9 cellular contexts compared by ENCODE assay signal in the genomic region with DNA sequence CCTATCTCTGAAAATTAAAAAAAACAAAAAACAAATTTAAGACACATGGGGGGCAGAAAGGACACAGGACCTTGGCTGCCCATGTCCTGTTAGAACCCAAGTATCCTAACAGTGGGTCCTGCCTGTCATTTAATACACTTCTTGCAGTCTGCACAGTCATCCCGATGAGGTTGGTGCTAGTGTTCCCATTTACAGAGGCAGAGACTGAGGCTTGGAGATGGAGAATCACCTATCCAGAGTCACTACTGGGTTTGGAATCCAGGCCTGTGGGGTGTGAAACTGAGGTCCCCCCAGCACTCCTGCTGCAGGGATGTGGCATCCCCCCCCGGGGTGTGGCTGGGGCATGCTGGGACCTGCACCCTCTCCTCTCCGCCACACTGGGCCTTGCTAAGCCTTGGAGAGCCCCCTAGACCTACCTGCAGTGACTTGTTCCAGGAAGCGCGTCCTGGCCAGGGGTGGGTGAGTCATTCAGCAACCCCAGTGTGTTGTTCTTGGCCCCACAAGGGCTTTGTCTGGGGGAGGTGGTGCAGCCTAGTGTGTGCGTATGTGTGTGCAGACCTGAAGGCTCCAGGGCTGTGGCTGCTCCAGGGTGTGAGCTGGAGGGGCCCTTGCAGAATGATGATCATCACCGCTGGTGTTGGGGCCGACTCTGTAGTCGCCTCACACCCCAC. TPM values are rescaled to one million over a fixed set of nuclear protein-coding genes. Genes with fewer than 3 reads are reported as not detected.
A peak's percentile ranks its signal among the peaks of the same experiment; 100 is the strongest.
DNase-seq lines count a peak whose midpoint lies in the region; ATAC-seq and TF ChIP-seq lines count a peak whose summit lies in the region.
"Had no signal": no experiment of that assay in that cellular context is flagged by ENCODE, and none has a peak within 500 bp of the region (broad histone marks: within the 10 kb centered on the region; RNA-seq: fewer than 3 reads in every experiment).

No MANE protein-coding gene starts in this region.

- in situ Hi-C loops in ACHN (cut with HindIII; ENCODE audit: low pct_ligation_motif_present, low pct_unique_long_range_greater_than_20kb, low sequenced_read_pairs), result no loop called here

- intact Hi-C loops in OCI-LY7 (cut with micrococcal nuclease; ENCODE audit: unreplicated experiment), result no loop called here

- no peak overlapping the region for H3K27ac ChIP-seq in HEK293 (ENCODE audit: extremely low read depth, low read depth, low read length)
- peak overlapping the region; percentile 10 for H3K27ac ChIP-seq in OCI-LY7 (ENCODE audit: low read depth, low read length, poor library complexity, severe bottlenecking)
- H3K27ac ChIP-seq in tibial nerve, result no peak overlapping the region
- H3K27ac ChIP-seq: VCaP had no signal

- H3K4me1 ChIP-seq in HEK293 (ENCODE audit: control insufficient read depth, insufficient read depth, low read length), result peaks cover 4% of the 10 kb centered on the region; the same call in 1 of the 2 replicates
- H3K4me1 ChIP-seq in OCI-LY7 (ENCODE audit: insufficient read depth, low read length, poor library complexity, severe bottlenecking), result peaks cover 48% of the 10 kb centered on the region
- H3K4me1 ChIP-seq in tibial nerve, result peaks cover 0 to 15% (median 5%) of the 10 kb centered on the region in 4 donors

- no peak for TF ChIP-seq POLR2A in tibial nerve (IDR thresholded peaks at IDR 0.05)

- BruUV-seq in OCI-LY7 (replicated peaks; lab: Mats Ljungman, UMichigan), result no TSS peak

- POLR2A ChIA-PET in HEK293 (lab: Yijun Ruan, JAX), result no interaction called here
- POLR2A ChIA-PET in OCI-LY7 (lab: Charles Lee), result no interaction called here

- ATAC-seq in GM18858 (IDR thresholded peaks at IDR 0.05; ENCODE audit: unreplicated experiment), result peak; percentile 90

- H3K79me2 ChIP-seq in OCI-LY7 (ENCODE audit: insufficient read depth, low read depth, low read length), result peaks cover 9% of the 10 kb centered on the region; the same call in 1 of the 2 replicates

- H2AFZ ChIP-seq in OCI-LY7 (ENCODE audit: low read length), result no peak overlapping the region

- H3K9me2 ChIP-seq in OCI-LY7 (ENCODE audit: insufficient read depth, low read length), result no peaks in the 10 kb centered on the region

- H3K9me3 ChIP-seq in HEK293 (ENCODE audit: control insufficient read depth, insufficient read depth, low read depth, low read length) (no peaks in the 10 kb centered on the region), OCI-LY7 (ENCODE audit: low read length) (no peaks in the 10 kb centered on the region), tibial nerve (no peaks in the 10 kb centered on the region)

- CTCF ChIA-PET in HEK293 (lab: Yijun Ruan, JAX), result no interaction called here
- CTCF ChIA-PET in OCI-LY7 (lab: Charles Lee; ENCODE audit: unreplicated experiment), result interaction anchor here (0.7 kb wide), 1 partner anchor 8 kb away, joined by 3 read pairs; no protein-coding TSS in a partner anchor

- H3K36me3 ChIP-seq in HEK293 (ENCODE audit: control insufficient read depth in 2 of 2, insufficient read depth in 1 of 2, low read length in 2 of 2) (peaks cover 0 to 6% of the 10 kb centered on the region in 2 experiments; a peak in 1 of 3 replicates), OCI-LY7 (ENCODE audit: insufficient read depth, low read length) (peaks cover 82% of the 10 kb centered on the region), tibial nerve (no peaks in the 10 kb centered on the region)

- no peak overlapping the region for H3K4me2 ChIP-seq in OCI-LY7 (ENCODE audit: low read length)

- no peak for TF ChIP-seq EP300 in tibial nerve (IDR thresholded peaks at IDR 0.05)

- no peaks in the 10 kb centered on the region for H3K27me3 ChIP-seq in tibial nerve

- H3K4me3 ChIP-seq in HEK293 (ENCODE audit: low read depth, low read length), result no peak overlapping the region
- H3K4me3 ChIP-seq in OCI-LY7 (ENCODE audit: low read depth, low read length, poor library complexity, severe bottlenecking), result no peak overlapping the region
- H3K4me3 ChIP-seq in choroid plexus epithelial cell (ENCODE audit: low read depth, low read length), result no peak overlapping the region
- H3K4me3 ChIP-seq in tibial nerve, result no peak overlapping the region

- DNase-seq in OCI-LY7 (ENCODE audit: low spot score) (peak; percentile 38), choroid plexus epithelial cell (ENCODE audit: low read depth) (peak; percentile 92), COLO829 (ENCODE audit: low spot score) (no peak), tibial nerve (ENCODE audit: low spot score in 2 of 2) (no peak), ACHN (no peak)
- peak; percentile 50 to 63 for DNase-seq in stimulated activated CD8-positive, alpha-beta memory T cell treated with anti-CD3 and anti-CD28 coated beads, Interleukin-2, amount 100 ng/mL, for 48 hours (ENCODE audit: low read depth in 2 of 2)

- WGBS in tibial nerve, 2 donors, result 88 to 90% methylated on average over 5 to 9 of the region's 9 CpGs

- no peaks in the 10 kb centered on the region for H4K20me1 ChIP-seq in OCI-LY7 (ENCODE audit: insufficient read depth, low read length)

- TF ChIP-seq CTCF in HEK293 (tag by site-specific recombination; IDR thresholded peaks at IDR 0.05) (no peak), OCI-LY7 (conservative IDR thresholded peaks at IDR 0.05; ENCODE audit: low read length) (no peak), choroid plexus epithelial cell (conservative IDR thresholded peaks at IDR 0.05; ENCODE audit: low read depth, low read length) (no peak), tibial nerve (IDR thresholded peaks at IDR 0.05) (no peak)

TF ChIP-seq in HEK293, 187 proteins besides CTCF, POLR2A, EP300 and RAD21 (continues in another document):
- 0 out of 2 replicates have a peak, but pooled peaks have one; percentile 25 for TF ChIP-seq ZEB2 (tag by site-specific recombination; IDR thresholded peaks at IDR 0.05)
- TF ChIP-seq GLIS2 (tag by site-specific recombination; IDR thresholded peaks at IDR 0.05), result peak; percentile 81
- TF ChIP-seq ZNF202 (tag by site-specific recombination; IDR thresholded peaks at IDR 0.05; ENCODE audit: borderline replicate concordance), result no peak
- TF ChIP-seq, protein P1, sequence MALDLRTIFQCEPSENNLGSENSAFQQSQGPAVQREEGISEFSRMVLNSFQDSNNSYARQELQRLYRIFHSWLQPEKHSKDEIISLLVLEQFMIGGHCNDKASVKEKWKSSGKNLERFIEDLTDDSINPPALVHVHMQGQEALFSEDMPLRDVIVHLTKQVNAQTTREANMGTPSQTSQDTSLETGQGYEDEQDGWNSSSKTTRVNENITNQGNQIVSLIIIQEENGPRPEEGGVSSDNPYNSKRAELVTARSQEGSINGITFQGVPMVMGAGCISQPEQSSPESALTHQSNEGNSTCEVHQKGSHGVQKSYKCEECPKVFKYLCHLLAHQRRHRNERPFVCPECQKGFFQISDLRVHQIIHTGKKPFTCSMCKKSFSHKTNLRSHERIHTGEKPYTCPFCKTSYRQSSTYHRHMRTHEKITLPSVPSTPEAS (tag by site-specific recombination; IDR thresholded peaks at IDR 0.05), result peak; percentile 72
- no peak for TF ChIP-seq ZNF266 (tag by site-specific recombination; IDR thresholded peaks at IDR 0.05; ENCODE audit: low read depth)
- TF ChIP-seq ZNF629 (tag by site-specific recombination; IDR thresholded peaks at IDR 0.05), result peak; percentile 55
- TF ChIP-seq ZBTB20 (tag by site-specific recombination; IDR thresholded peaks at IDR 0.05), result peak; percentile 39; the same call in 1 of the 2 replicates
- TF ChIP-seq ZNF514 (tag by site-specific recombination; IDR thresholded peaks at IDR 0.05), result 0 out of 2 replicates have a peak, but pooled peaks have one; percentile 11
- TF ChIP-seq, protein P2, sequence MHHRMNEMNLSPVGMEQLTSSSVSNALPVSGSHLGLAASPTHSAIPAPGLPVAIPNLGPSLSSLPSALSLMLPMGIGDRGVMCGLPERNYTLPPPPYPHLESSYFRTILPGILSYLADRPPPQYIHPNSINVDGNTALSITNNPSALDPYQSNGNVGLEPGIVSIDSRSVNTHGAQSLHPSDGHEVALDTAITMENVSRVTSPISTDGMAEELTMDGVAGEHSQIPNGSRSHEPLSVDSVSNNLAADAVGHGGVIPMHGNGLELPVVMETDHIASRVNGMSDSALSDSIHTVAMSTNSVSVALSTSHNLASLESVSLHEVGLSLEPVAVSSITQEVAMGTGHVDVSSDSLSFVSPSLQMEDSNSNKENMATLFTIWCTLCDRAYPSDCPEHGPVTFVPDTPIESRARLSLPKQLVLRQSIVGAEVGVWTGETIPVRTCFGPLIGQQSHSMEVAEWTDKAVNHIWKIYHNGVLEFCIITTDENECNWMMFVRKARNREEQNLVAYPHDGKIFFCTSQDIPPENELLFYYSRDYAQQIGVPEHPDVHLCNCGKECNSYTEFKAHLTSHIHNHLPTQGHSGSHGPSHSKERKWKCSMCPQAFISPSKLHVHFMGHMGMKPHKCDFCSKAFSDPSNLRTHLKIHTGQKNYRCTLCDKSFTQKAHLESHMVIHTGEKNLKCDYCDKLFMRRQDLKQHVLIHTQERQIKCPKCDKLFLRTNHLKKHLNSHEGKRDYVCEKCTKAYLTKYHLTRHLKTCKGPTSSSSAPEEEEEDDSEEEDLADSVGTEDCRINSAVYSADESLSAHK (tag by site-specific recombination; IDR thresholded peaks at IDR 0.05), result no peak
- peak; percentile 70; the same call in 1 of the 2 replicates for TF ChIP-seq ZNF24 (tag by site-specific recombination; IDR thresholded peaks at IDR 0.05)
- peak; percentile 65 for TF ChIP-seq SP7 (tag by site-specific recombination; IDR thresholded peaks at IDR 0.05)
- no peak for TF ChIP-seq MYNN (tag by site-specific recombination; IDR thresholded peaks at IDR 0.05; ENCODE audit: borderline replicate concordance)
- TF ChIP-seq ZXDB (tag by site-specific recombination; IDR thresholded peaks at IDR 0.05), result 0 out of 2 replicates have a peak, but pooled peaks have one; percentile 46
- TF ChIP-seq, protein P3, sequence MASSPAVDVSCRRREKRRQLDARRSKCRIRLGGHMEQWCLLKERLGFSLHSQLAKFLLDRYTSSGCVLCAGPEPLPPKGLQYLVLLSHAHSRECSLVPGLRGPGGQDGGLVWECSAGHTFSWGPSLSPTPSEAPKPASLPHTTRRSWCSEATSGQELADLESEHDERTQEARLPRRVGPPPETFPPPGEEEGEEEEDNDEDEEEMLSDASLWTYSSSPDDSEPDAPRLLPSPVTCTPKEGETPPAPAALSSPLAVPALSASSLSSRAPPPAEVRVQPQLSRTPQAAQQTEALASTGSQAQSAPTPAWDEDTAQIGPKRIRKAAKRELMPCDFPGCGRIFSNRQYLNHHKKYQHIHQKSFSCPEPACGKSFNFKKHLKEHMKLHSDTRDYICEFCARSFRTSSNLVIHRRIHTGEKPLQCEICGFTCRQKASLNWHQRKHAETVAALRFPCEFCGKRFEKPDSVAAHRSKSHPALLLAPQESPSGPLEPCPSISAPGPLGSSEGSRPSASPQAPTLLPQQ (tag by site-specific recombination; IDR thresholded peaks at IDR 0.05), result peak; percentile 81

RNA-seq across cellular contexts. Expression of a gene that starts 49.7 kb away (rescaled TPM):
- total RNA-seq in OCI-LY7 (2014; rRNA removed; shearing (Covaris generic)), result 128 and 181 TPM in 2 replicates
- total RNA-seq in OCI-LY7 (2022) (166 and 173 TPM in 2 replicates), tibial nerve (under 1 TPM; 0.30 to 0.84 (median 0.51) TPM)

Comparison
In these comparisons a context has a peak if more than half of its experiments do, and no peak if none do; other contexts are left out.
1. DNase-seq: peak in OCI-LY7 (single experiment), choroid plexus epithelial cell (single experiment) and stimulated activated CD8-positive, alpha-beta memory T cell treated with anti-CD3 and anti-CD28 coated beads, Interleukin-2, amount 100 ng/mL, for 48 hours (2 of 2); none in COLO829 (single experiment), tibial nerve (0 of 2) and ACHN (single experiment).
2. RNA of a gene that starts 49.7 kb away (total RNA-seq): 128 to 181 TPM in OCI-LY7; 0.30 to 0.84 TPM in tibial nerve; every median in the first group is over 10 times any median in the second.